Comparison of ENCODE assay signal across 8 cellular contexts in genomic region chr16:22206013-22206846, GRCh38. TPM values are rescaled to one million over a fixed set of nuclear protein-coding genes. Genes with fewer than 3 reads are reported as not detected.
DNase-seq lines count a peak whose midpoint lies in the region; TF ChIP-seq lines count a peak whose summit lies in the region.

TSS of gene EEF2K (plus strand) at chr16:22206278. CDS start at chr16:22225730, 19,452 bp downstream.

- H3K27me3 ChIP-seq in MM.1S (replicated peaks; ENCODE audit: insufficient read depth, low read length) (no peaks in the 10 kb centered on the region), testis (no peaks in the 10 kb centered on the region)

- H2AFZ ChIP-seq in MM.1S (ENCODE audit: low read length) = peak within 1 kb of the TSS; percentile 77

- no peak for TF ChIP-seq POLR2A in testis (IDR thresholded peaks at IDR 0.05)

- H3K9me3 ChIP-seq in MM.1S (replicated peaks; ENCODE audit: insufficient read depth, low read length) (no peaks in the 10 kb centered on the region), testis (no peaks in the 10 kb centered on the region)

- 0 to 1% methylated on average over 14 to 55 of the region's 74 CpGs for WGBS in testis, 2 donors

- H3K9me3 Mint-ChIP-seq in activated naive CD4-positive, alpha-beta T cell treated with anti-CD3 and anti-CD28 coated beads, Interleukin-2, amount 10 ng/mL, durations not matched to agents 7 days and 5 days = peaks cover 3% of the 10 kb centered on the region

- peak within 1 kb of the TSS; percentile 95 for H3K4me3 Mint-ChIP-seq in activated naive CD4-positive, alpha-beta T cell treated with anti-CD3 and anti-CD28 coated beads, Interleukin-2, amount 10 ng/mL, durations not matched to agents 7 days and 5 days

- peak; percentile 67 for TF ChIP-seq CTCF in MM.1S (IDR thresholded peaks at IDR 0.05; ENCODE audit: low read length)
- TF ChIP-seq CTCF in testis (IDR thresholded peaks at IDR 0.05) = peak; percentile 78 to 93 (median 80)

- peaks cover 11% of the 10 kb centered on the region for H3F3A ChIP-seq in MM.1S (ENCODE audit: insufficient read depth, low read length)

- H3K4me3 ChIP-seq in MM.1S (ENCODE audit: low read length) (peak within 1 kb of the TSS; percentile 95), testis (peak within 1 kb of the TSS; percentile 75 to 83)

- no peaks in the 10 kb centered on the region for H4K20me1 ChIP-seq in MM.1S (ENCODE audit: insufficient read depth, low read length)

- intact Hi-C loops in testis (cut with DNase I; ENCODE audit: low total_unique reads) = no loop called here

- no peaks in the 10 kb centered on the region for H3K36me3 ChIP-seq in MM.1S (replicated peaks; ENCODE audit: insufficient read depth, low read length)
- no peaks in the 10 kb centered on the region for H3K36me3 ChIP-seq in testis (ENCODE audit: low read depth, missing control alignments)

- H3K4me1 Mint-ChIP-seq in activated naive CD4-positive, alpha-beta T cell treated with anti-CD3 and anti-CD28 coated beads, Interleukin-2, amount 10 ng/mL, durations not matched to agents 7 days and 5 days = peaks cover 53% of the 10 kb centered on the region

- peak within 1 kb of the TSS; percentile 74 for H3K4me2 ChIP-seq in MM.1S (ENCODE audit: low read depth, low read length)

- H3K4me1 ChIP-seq in MM.1S (ENCODE audit: low read length) = peaks cover 30% of the 10 kb centered on the region
- peaks cover 9% of the 10 kb centered on the region for H3K4me1 ChIP-seq in testis

- H3K27ac Mint-ChIP-seq in activated naive CD4-positive, alpha-beta T cell treated with anti-CD3 and anti-CD28 coated beads, Interleukin-2, amount 10 ng/mL, durations not matched to agents 7 days and 5 days = peak within 1 kb of the TSS; percentile 76

- H3K9me2 ChIP-seq in MM.1S (replicated peaks; ENCODE audit: insufficient read depth, low read length) = no peaks in the 10 kb centered on the region

- H3K27ac ChIP-seq in MM.1S (ENCODE audit: low read length) (peak within 1 kb of the TSS; percentile 47; the same call in 1 of the 2 replicates), testis (peak within 1 kb of the TSS; percentile 35 to 85)

- H3K36me3 Mint-ChIP-seq in activated naive CD4-positive, alpha-beta T cell treated with anti-CD3 and anti-CD28 coated beads, Interleukin-2, amount 10 ng/mL, durations not matched to agents 7 days and 5 days = peaks cover 16% of the 10 kb centered on the region

- CTCF ChIA-PET in activated naive CD4-positive, alpha-beta T cell treated with anti-CD3 and anti-CD28 coated beads, Interleukin-2, amount 10 ng/mL, durations not matched to agents 7 days and 5 days (lab: Charles Lee) = interaction anchor here (0.7 to 8.6 kb wide), 8 partner anchors 10 to 94 kb away, joined by 3 to 64 read pairs (median 4); partner anchors contain the start of gene POLR3E

- no peaks in the 10 kb centered on the region for H3K27me3 Mint-ChIP-seq in activated naive CD4-positive, alpha-beta T cell treated with anti-CD3 and anti-CD28 coated beads, Interleukin-2, amount 10 ng/mL, durations not matched to agents 7 days and 5 days

- H3K9ac ChIP-seq in MM.1S (ENCODE audit: low read length) = peak within 1 kb of the TSS; percentile 77

- peaks cover 50% of the 10 kb centered on the region for H3K79me2 ChIP-seq in MM.1S (ENCODE audit: low read length)

- DNase-seq in GM04503 (ENCODE audit: low read depth) (peak; percentile 70), HCEC 1CT (peak; percentile 98), MM.1S (peak; percentile 94), SK-N-DZ (ENCODE audit: low spot score) (peak; percentile 95), germinal center (ENCODE audit: low spot score) (peak; percentile 90), occipital lobe (lab: John Stamatoyannopoulos, UW) (peak; percentile 84), testis (peak; percentile 95)
- DNase-seq in activated naive CD4-positive, alpha-beta T cell treated with anti-CD3 and anti-CD28 coated beads, Interleukin-2, amount 10 ng/mL, durations not matched to agents 7 days and 5 days = peak; percentile 89

RNA-seq across cellular contexts. Expression of gene EEF2K, which starts in this region (rescaled TPM):
- 17.2 and 21.1 TPM in 2 replicates for polyA plus RNA-seq in SK-N-DZ (2014; cell fraction: cytosol; rRNA removed)
- polyA plus RNA-seq in SK-N-DZ (2014; cell fraction: nucleus; rRNA removed) = 13.8 and 15.2 TPM in 2 replicates
- total RNA-seq in occipital lobe = 10.9 TPM
- total RNA-seq in testis = 10 to 100 TPM; 10.2 to 11.1 TPM
- polyA plus RNA-seq in testis (ENCODE audit: insufficient read depth, low read depth, low replicate concordance) = 6.6 TPM

Comparison
In these comparisons a context has a peak if more than half of its experiments do, and no peak if none do; other contexts are left out.
1. Peak in every context shown above with its lines: DNase-seq, H3K4me3 ChIP-seq and H3K27ac ChIP-seq.